In genomic region chr6:96520039-96520850, GRCh38 we compare ENCODE assay signal across 8 cellular contexts. TPM values are rescaled to one million over a fixed set of nuclear protein-coding genes. Genes with fewer than 3 reads are reported as not detected.
DNase-seq lines count a peak whose midpoint lies in the region; ATAC-seq and TF ChIP-seq lines count a peak whose summit lies in the region.

No MANE protein-coding gene starts in this region.

- no peak for TF ChIP-seq POLR2A in adrenal gland (IDR thresholded peaks at IDR 0.05)

- H3K4me1 ChIP-seq in heart right ventricle (peaks cover 0 to 34% (median 24%) of the 10 kb centered on the region in 9 donors), adrenal gland (replicated peaks in 1 of 2) (peaks cover 27 to 39% of the 10 kb centered on the region in 2 donors), upper lobe of right lung (peaks cover 25% of the 10 kb centered on the region)

- 53 to 60% methylated on average over 7 of the region's 7 CpGs for WGBS in heart right ventricle, 2 donors
- WGBS in adrenal gland, 4 donors: 52 to 60% (median 56%) methylated on average over 7 of the region's 7 CpGs

- no peaks in the 10 kb centered on the region for H3K9me3 ChIP-seq in heart right ventricle
- no peaks in the 10 kb centered on the region for H3K9me3 ChIP-seq in adrenal gland (replicated peaks in 1 of 3)
- H3K9me3 ChIP-seq in upper lobe of right lung: no peaks in the 10 kb centered on the region

- H3K27ac ChIP-seq in heart right ventricle (peak overlapping the region in 2 of 10 donors; percentile 94 to 97), adrenal gland (peak overlapping the region in 1 of 5 donors; percentile 6), upper lobe of right lung (no peak overlapping the region)

- H3K27me3 ChIP-seq in heart right ventricle (no peaks in the 10 kb centered on the region), adrenal gland (no peaks in the 10 kb centered on the region), upper lobe of right lung (no peaks in the 10 kb centered on the region)

- DNase-seq in heart right ventricle (no peak), Right ventricle myocardium superior (no peak), adrenal gland (peak in 6 of 7 donors; percentile 34 to 59 (median 48)), kidney glomerular epithelial cell (lab: John Stamatoyannopoulos, UW) (peak; percentile 57), upper lobe of right lung (no peak), NCI-H1694 treated with DMSO at 0.1 percent for 48 hours (lab: John Stamatoyannopoulos, UW) (no peak), NCI-H524 treated with DMSO at 0.1 percent for 48 hours (lab: John Stamatoyannopoulos, UW) (no peak)

- intact Hi-C loops in heart right ventricle (cut with DNase I) (loop anchor here in 5 of 10 donors (5.0 to 10.0 kb wide), 3 partner anchors 375 to 762 kb away; partner anchors contain the start of genes NDUFAF4 (in 5 of the 5) and MMS22L (in 1 of the 5)), Right ventricle myocardium superior (cut with DNase I) (no loop called here), adrenal gland (cut with DNase I) (no loop called here), upper lobe of right lung (cut with DNase I) (no loop called here)

- TF ChIP-seq CTCF in heart right ventricle (IDR thresholded peaks at IDR 0.05) (no peak), adrenal gland (IDR thresholded peaks at IDR 0.05) (no peak), upper lobe of right lung (IDR thresholded peaks at IDR 0.05) (no peak)

- ATAC-seq in heart right ventricle (no peak), Right ventricle myocardium superior (ENCODE audit: poor library complexity) (no peak), upper lobe of right lung (no peak), HG02678 (IDR thresholded peaks at IDR 0.05; ENCODE audit: unreplicated experiment) (no peak)

- H3K4me3 ChIP-seq in heart right ventricle (peak overlapping the region; percentile 68 to 92 (median 83)), adrenal gland (peak overlapping the region in 1 of 4 donors; percentile 75), upper lobe of right lung (peak overlapping the region; percentile 90)

- H3K36me3 ChIP-seq in heart right ventricle (peaks cover 0 to 21% (median 10%) of the 10 kb centered on the region in 9 donors), adrenal gland (replicated peaks in 1 of 2) (peaks cover 0 to under 1% of the 10 kb centered on the region in 2 donors), upper lobe of right lung (peaks cover 17% of the 10 kb centered on the region)

RNA-seq across cellular contexts. Expression of gene UFL1, which starts 1.4 kb away (rescaled TPM):
- total RNA-seq in heart right ventricle (10 to 100 TPM; 21.0 to 32.7 (median 26.0) TPM), Right ventricle myocardium superior (20.5 TPM), adrenal gland (10 to 100 TPM; 20.0 to 36.6 (median 32.5) TPM), upper lobe of right lung (23.0 TPM)
- polyA plus RNA-seq in heart right ventricle (10 to 100 TPM in 1 of 2 donors, 1 to 10 TPM in 1; 9.0 to 20.8 TPM), adrenal gland (10 to 100 TPM; 19.7 to 54.4 (median 20.8) TPM)

RNA-seq across cellular contexts. Expression of gene FHL5, which starts 42.7 kb away (rescaled TPM):
- 10 to 100 TPM in 1 of 10 donors, 1 to 10 TPM in 9; 1.2 to 11.8 (median 3.4) TPM for total RNA-seq in heart right ventricle
- 1 to 10 TPM; 2.0 to 4.0 TPM for polyA plus RNA-seq in heart right ventricle
- total RNA-seq in Right ventricle myocardium superior: 7.2 TPM
- 10 to 100 TPM in 7 of 8 donors, 1 to 10 TPM in 1; 9.0 to 48.1 (median 17.0) TPM for total RNA-seq in adrenal gland
- polyA plus RNA-seq in adrenal gland: 10 to 100 TPM in 1 of 3 donors, 1 to 10 TPM in 2; 6.4 to 11.2 (median 7.1) TPM
- total RNA-seq in upper lobe of right lung: 40.1 TPM

Comparison
In these comparisons a context has a peak if more than half of its experiments do, and no peak if none do; other contexts are left out.
1. DNase-seq: peak in adrenal gland (6 of 7) and kidney glomerular epithelial cell (single experiment); none in heart right ventricle (0 of 2), Right ventricle myocardium superior (single experiment), upper lobe of right lung (single experiment), NCI-H1694 treated with DMSO at 0.1 percent for 48 hours (single experiment) and NCI-H524 treated with DMSO at 0.1 percent for 48 hours (single experiment).